In the genomic region with DNA sequence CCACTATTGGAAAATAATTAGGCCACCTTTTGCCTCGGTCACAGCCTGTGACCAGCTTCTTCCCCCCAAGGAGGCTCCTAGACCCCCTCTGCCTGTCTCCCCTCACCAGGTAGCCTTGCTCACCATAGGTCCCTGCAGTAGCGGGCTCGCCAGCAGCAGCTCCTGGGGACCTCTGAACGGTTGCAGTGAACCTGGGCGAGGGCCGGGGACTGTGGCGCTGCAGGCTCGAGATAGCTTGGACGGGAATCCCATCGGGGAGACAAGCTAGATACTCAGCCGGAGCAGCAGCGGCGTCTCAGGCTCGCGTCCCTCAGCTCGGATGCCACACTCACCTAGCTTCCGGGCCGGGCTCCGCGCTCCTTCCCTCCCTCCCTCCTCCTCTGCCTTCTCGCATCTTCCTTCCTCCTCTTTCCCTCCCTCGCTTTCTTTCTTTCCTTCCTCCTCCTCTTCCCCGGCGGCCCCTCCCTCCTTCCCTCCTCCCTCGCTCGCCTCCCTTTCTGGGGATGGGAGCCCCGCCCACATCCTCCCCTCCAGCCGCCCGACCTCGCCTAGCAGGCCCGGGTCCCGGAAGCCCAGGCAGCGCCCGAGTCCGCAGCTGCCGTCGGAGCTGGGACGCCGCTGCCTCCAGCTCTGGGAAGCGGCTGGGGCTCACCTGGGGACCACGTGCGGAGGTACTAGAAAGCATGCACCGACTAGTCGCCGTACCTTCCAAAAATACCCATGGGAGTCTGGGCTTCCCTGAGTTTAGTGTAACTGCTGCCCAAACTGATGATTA, we compare ENCODE assay signal across 8 cellular contexts. TPM values are rescaled to one million over a fixed set of nuclear protein-coding genes. Genes with fewer than 3 reads are reported as not detected.
DNase-seq lines count a peak whose midpoint lies in the region; ATAC-seq lines count a peak whose summit lies in the region.

BMP4 (minus strand) TSS at position 399 of the 775 bp plus-strand sequence. CDS start 4,603 bp downstream, outside the sequence.

- H3K4me3 ChIP-seq in mucosa of rectum (ENCODE audit: low read length in 2 of 2): peak within 1 kb of the TSS; percentile 76
- no peak within 1 kb of the TSS for H3K4me3 ChIP-seq in Karpas-422 (ENCODE audit: low read length)

- H3K27ac ChIP-seq in epithelial cell of prostate (peak within 1 kb of the TSS; percentile 25), mucosa of rectum (ENCODE audit: low read depth in 2 of 2, low read length in 2 of 2) (peak within 1 kb of the TSS; percentile 80 to 81), Karpas-422 (ENCODE audit: low read length) (no peak within 1 kb of the TSS)

- H3K9me2 ChIP-seq in Karpas-422 (replicated peaks; ENCODE audit: insufficient read depth, low read length): no peaks in the 10 kb centered on the region

- H3K4me1 Mint-ChIP-seq in activated T-cell treated with anti-CD3 and anti-CD28 coated beads, Interleukin-2, amount 50 U/mL, for 24 hours (ENCODE audit: low read depth): peaks cover 38% of the 10 kb centered on the region

- H3K4me1 ChIP-seq in mucosa of rectum (ENCODE audit: control insufficient read depth in 2 of 2, insufficient read depth in 2 of 2, low read length in 2 of 2): peaks cover 18 to 24% of the 10 kb centered on the region in 2 donors
- H3K4me1 ChIP-seq in Karpas-422 (ENCODE audit: low read length): no peaks in the 10 kb centered on the region

- H3K4me3 Mint-ChIP-seq in activated T-cell treated with anti-CD3 and anti-CD28 coated beads, Interleukin-2, amount 50 U/mL, for 24 hours: peak within 1 kb of the TSS; percentile 74

- H3K27me3 ChIP-seq in mucosa of rectum (ENCODE audit: control insufficient read depth in 2 of 2, insufficient read depth in 2 of 2, low read length in 2 of 2) (peaks cover 15 to 17% of the 10 kb centered on the region in 2 donors), Karpas-422 (ENCODE audit: low read length) (no peaks in the 10 kb centered on the region; the same call in 1 of the 2 replicates)

- DNase-seq in activated T-cell treated with anti-CD3 and anti-CD28 coated beads, Interleukin-2, amount 50 U/mL, for 24 hours: peak; percentile 39
- no peak for DNase-seq in activated T-cell treated with anti-CD3 and anti-CD28 coated beads for 4 hours
- peak; percentile 3 for DNase-seq in SKM-1 (lab: John Stamatoyannopoulos, UW; ENCODE audit: unreplicated experiment)
- no peak for DNase-seq in epithelial cell of prostate (ENCODE audit: low read depth, low spot score)
- DNase-seq in Karpas-422: no peak
- DNase-seq in midbrain (lab: John Stamatoyannopoulos, UW): no peak

- H3K27ac Mint-ChIP-seq in activated T-cell treated with anti-CD3 and anti-CD28 coated beads, Interleukin-2, amount 50 U/mL, for 24 hours: no peak within 1 kb of the TSS

- H3K79me2 ChIP-seq in Karpas-422 (ENCODE audit: low read length): no peaks in the 10 kb centered on the region

- no peaks in the 10 kb centered on the region for H3K9me3 Mint-ChIP-seq in activated T-cell treated with anti-CD3 and anti-CD28 coated beads, Interleukin-2, amount 50 U/mL, for 24 hours

- H3K9me3 ChIP-seq in mucosa of rectum (ENCODE audit: control insufficient read depth in 2 of 2, low read length in 2 of 2) (no peaks in the 10 kb centered on the region), Karpas-422 (ENCODE audit: low read length) (no peaks in the 10 kb centered on the region)

- H3K36me3 ChIP-seq in mucosa of rectum (ENCODE audit: control insufficient read depth in 2 of 2, insufficient read depth in 2 of 2, low read length in 2 of 2) (no peaks in the 10 kb centered on the region), Karpas-422 (ENCODE audit: insufficient read depth, low read length) (no peaks in the 10 kb centered on the region)

- peaks cover 89% of the 10 kb centered on the region for H3K27me3 Mint-ChIP-seq in activated T-cell treated with anti-CD3 and anti-CD28 coated beads, Interleukin-2, amount 50 U/mL, for 24 hours

- H3K9ac ChIP-seq in mucosa of rectum (ENCODE audit: low read depth in 1 of 2, low read length in 2 of 2): peak within 1 kb of the TSS; percentile 60 to 63
- no peak within 1 kb of the TSS for H3K9ac ChIP-seq in Karpas-422 (ENCODE audit: low read length)

- no peaks in the 10 kb centered on the region for H4K20me1 ChIP-seq in Karpas-422 (ENCODE audit: insufficient read depth, low read depth, low read length)

- no peak within 1 kb of the TSS for H3K4me2 ChIP-seq in Karpas-422 (ENCODE audit: low read depth, low read length, poor library complexity, severe bottlenecking)

- no peaks in the 10 kb centered on the region for H3K36me3 Mint-ChIP-seq in activated T-cell treated with anti-CD3 and anti-CD28 coated beads, Interleukin-2, amount 50 U/mL, for 24 hours (ENCODE audit: low read depth)

- ATAC-seq in HG03039 (IDR thresholded peaks at IDR 0.05; ENCODE audit: unreplicated experiment): no peak

- no peak within 1 kb of the TSS for H2AFZ ChIP-seq in Karpas-422 (ENCODE audit: low read length)

RNA-seq across cellular contexts. Expression of gene BMP4, which starts in this region (rescaled TPM):
- total RNA-seq in Karpas-422 (2014; rRNA removed; shearing (Covaris generic); ENCODE audit: low replicate concordance): not detected in 2 replicates

Comparison
In these comparisons a context has a peak if more than half of its experiments do, and no peak if none do; other contexts are left out.
1. DNase-seq: peak in activated T-cell treated with anti-CD3 and anti-CD28 coated beads, Interleukin-2, amount 50 U/mL, for 24 hours (single experiment) and SKM-1 (single experiment); none in activated T-cell treated with anti-CD3 and anti-CD28 coated beads for 4 hours (single experiment), epithelial cell of prostate (single experiment), Karpas-422 (single experiment) and midbrain (single experiment).